ENCODE assay signal across 8 cellular contexts in the genomic region with DNA sequence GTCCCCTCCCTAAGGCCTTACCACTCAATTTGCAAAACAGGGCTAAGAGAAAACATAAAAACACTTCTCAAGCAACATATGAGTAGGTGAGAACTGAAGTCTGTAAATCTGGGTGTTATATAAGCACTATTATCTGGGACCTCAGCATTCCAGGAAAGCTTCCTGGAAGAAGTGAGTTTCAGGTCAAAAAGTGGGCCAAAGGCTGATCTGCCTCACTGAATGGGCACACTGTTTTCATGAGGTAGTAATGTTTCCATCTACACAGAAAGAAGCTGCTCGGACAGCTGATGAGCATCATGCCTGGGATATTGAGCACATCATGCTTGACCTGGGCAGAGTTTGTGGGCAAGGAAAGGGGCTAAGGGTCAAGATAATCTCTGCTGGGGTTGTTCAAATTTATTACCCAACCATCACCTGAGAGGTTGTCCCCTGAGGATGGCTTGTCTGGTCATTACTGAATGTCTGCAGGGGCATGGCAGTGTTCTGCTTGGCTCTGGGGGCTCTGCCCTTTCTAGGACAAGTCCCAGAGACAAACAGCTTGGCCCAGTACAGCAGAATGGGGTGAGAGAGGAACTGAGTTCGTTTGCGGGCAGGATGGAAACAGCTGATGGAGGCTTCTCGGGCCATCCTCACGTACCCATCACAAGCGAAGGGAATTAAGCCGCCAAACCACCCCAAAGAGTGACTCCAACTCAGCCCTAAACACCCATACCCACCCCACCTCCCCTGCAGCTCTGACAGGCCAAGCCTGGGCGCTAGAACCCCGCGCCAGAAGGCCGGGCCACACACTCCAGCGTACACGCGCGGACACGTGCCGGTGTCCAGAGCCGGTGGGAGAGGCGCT. TPM values are rescaled to one million over a fixed set of nuclear protein-coding genes. Genes with fewer than 3 reads are reported as not detected.
A peak's percentile ranks its signal among the peaks of the same experiment; 100 is the strongest.
DNase-seq lines count a peak whose midpoint lies in the region; ATAC-seq, FAIRE-seq and TF ChIP-seq lines count a peak whose summit lies in the region.

No MANE protein-coding gene starts in this region.

- BruUV-seq in mammary epithelial cell (replicated peaks; lab: Mats Ljungman, UMichigan): no TSS peak

- peaks cover 26% of the 10 kb centered on the region for H3K27me3 ChIP-seq in HUES6 (ENCODE audit: control insufficient read depth, insufficient read depth, low read length)
- H3K27me3 ChIP-seq in mammary epithelial cell (ENCODE audit: insufficient read depth, low read length): no peaks in the 10 kb centered on the region
- no peaks in the 10 kb centered on the region for H3K27me3 ChIP-seq in mucosa of rectum (ENCODE audit: control insufficient read depth in 2 of 2, insufficient read depth in 2 of 2, low read length in 2 of 2)

- peak overlapping the region; percentile 97 for H3K4me2 ChIP-seq in mammary epithelial cell (ENCODE audit: insufficient read depth, low read depth, low read length)

- intact Hi-C loops in mammary epithelial cell (cut with micrococcal nuclease): loop anchor here (2.0 to 5.0 kb wide), 2 partner anchors 32 to 218 kb away; no protein-coding TSS in a partner anchor

- peak overlapping the region; percentile 95 for H3K9ac ChIP-seq in HUES6 (ENCODE audit: low read length)
- H3K9ac ChIP-seq in mammary epithelial cell (ENCODE audit: insufficient read depth, low read length): no peak overlapping the region
- H3K9ac ChIP-seq in mucosa of rectum (ENCODE audit: low read depth in 1 of 2, low read length in 2 of 2): peak overlapping the region; percentile 49 to 95

- DNase-seq in GM12891 (ENCODE audit: insufficient read length, low spot score) (no peak), mammary epithelial cell (no peak), GM13976 (ENCODE audit: low spot score) (no peak), kidney glomerular epithelial cell (lab: John Stamatoyannopoulos, UW) (no peak), NCI-H146 (lab: John Stamatoyannopoulos, UW) (no peak)

- 90% methylated on average over 7 of the region's 19 CpGs for WGBS in mammary epithelial cell (ENCODE audit: low coverage, missing lambda C conversion rate)

- peak overlapping the region; percentile 91 for H2AFZ ChIP-seq in mammary epithelial cell (ENCODE audit: low read depth, low read length)

- TF ChIP-seq POLR2A in GM12891 (IDR thresholded peaks at IDR 0.05; ENCODE audit: low read depth, low read length): no peak

- peak; percentile 43 for FAIRE-seq in GM12891 (lab: Jason Lieb, UNC)

- no peaks in the 10 kb centered on the region for H4K20me1 ChIP-seq in mammary epithelial cell (ENCODE audit: insufficient read depth, low read length)

- in situ Hi-C loops in mammary epithelial cell (cut with MboI; ENCODE audit: low sequenced_read_pairs in 2 of 2) (loop anchor here in 1 of 2 donors (10.0 kb wide), 1 partner anchor 74 kb away; no protein-coding TSS in a partner anchor), GM13976 (cut with MboI; ENCODE audit: low sequenced_read_pairs, unreplicated experiment) (no loop called here)

- peak overlapping the region; percentile 6; the same call in 1 of the 2 replicates for H3K27ac ChIP-seq in HUES6 (ENCODE audit: low read depth, low read length)
- no peak overlapping the region for H3K27ac ChIP-seq in mammary epithelial cell (ENCODE audit: insufficient read depth, low read depth, low read length)
- peak overlapping the region; percentile 41 to 83 for H3K27ac ChIP-seq in mucosa of rectum (ENCODE audit: low read depth in 2 of 2, low read length in 2 of 2)

- CTCF ChIA-PET in mammary epithelial cell (lab: Charles Lee; ENCODE audit: low non-redundant PET): no interaction called here

- H3K4me1 ChIP-seq in HUES6 (ENCODE audit: control insufficient read depth, insufficient read depth, low read length): peaks cover 35% of the 10 kb centered on the region
- peaks cover 24% of the 10 kb centered on the region for H3K4me1 ChIP-seq in mammary epithelial cell (ENCODE audit: insufficient read depth, low read length)
- peaks cover 19 to 23% of the 10 kb centered on the region in 2 donors for H3K4me1 ChIP-seq in mucosa of rectum (ENCODE audit: control insufficient read depth in 2 of 2, insufficient read depth in 2 of 2, low read length in 2 of 2)

- dilution Hi-C loops in mammary epithelial cell (cut with HindIII; ENCODE audit: low sequenced_read_pairs): no loop called here

- no peaks in the 10 kb centered on the region for H3K36me3 ChIP-seq in HUES6 (ENCODE audit: control insufficient read depth, insufficient read depth, low read length)
- no peaks in the 10 kb centered on the region for H3K36me3 ChIP-seq in mammary epithelial cell (ENCODE audit: insufficient read depth, low read length)
- no peaks in the 10 kb centered on the region for H3K36me3 ChIP-seq in mucosa of rectum (ENCODE audit: control insufficient read depth in 2 of 2, insufficient read depth in 2 of 2, low read length in 2 of 2)

- H3K4me3 ChIP-seq in HUES6 (ENCODE audit: low read depth, low read length) (peak overlapping the region; percentile 84), mammary epithelial cell (replicated peaks in 1 of 3; ENCODE audit: insufficient read depth in 1 of 3, low read depth in 2 of 3, low read length in 3 of 3) (peak overlapping the region in 1 of 3 experiments; percentile 83), mucosa of rectum (ENCODE audit: low read length in 2 of 2) (peak overlapping the region; percentile 81 to 87)

- H3K9me3 ChIP-seq in HUES6 (ENCODE audit: control insufficient read depth, insufficient read depth, low read depth, low read length): no peaks in the 10 kb centered on the region
- no peaks in the 10 kb centered on the region for H3K9me3 ChIP-seq in mammary epithelial cell (replicated peaks; ENCODE audit: insufficient read depth, low read length)
- H3K9me3 ChIP-seq in mucosa of rectum (ENCODE audit: control insufficient read depth in 2 of 2, low read length in 2 of 2): no peaks in the 10 kb centered on the region

- peaks cover 38% of the 10 kb centered on the region for H3K79me2 ChIP-seq in mammary epithelial cell (ENCODE audit: insufficient read depth, low read length)

- TF ChIP-seq CTCF in mammary epithelial cell (conservative IDR thresholded peaks at IDR 0.05 in 1 of 2, IDR thresholded peaks at IDR 0.05 in 1 of 2; ENCODE audit: extremely low read depth in 1 of 2, insufficient read depth in 1 of 2, low read depth in 1 of 2, low read length in 2 of 2): no peak
- TF ChIP-seq CTCF in GM13976 (IDR thresholded peaks at IDR 0.05; ENCODE audit: borderline replicate concordance, control extremely low read depth, extremely low read depth, insufficient read depth, missing control alignments): no peak

- ATAC-seq in HG03469 (IDR thresholded peaks at IDR 0.05; ENCODE audit: unreplicated experiment): no peak

TF ChIP-seq in GM12891, 5 proteins besides CTCF, POLR2A, EP300 and RAD21:
- no peak for TF ChIP-seq POLR2AphosphoS5 (IDR thresholded peaks at IDR 0.05; ENCODE audit: low read depth, low read length)
- TF ChIP-seq SPI1 (IDR thresholded peaks at IDR 0.05; ENCODE audit: low read depth, low read length): 0 out of 2 replicates have a peak, but pooled peaks have one; percentile 37
TF ChIP-seq in GM12891: peak in this region for 1.

RNA-seq across cellular contexts. Expression of a gene that starts 1.2 kb away (rescaled TPM):
- polyA plus RNA-seq in GM12891 (2012; ENCODE audit: low read depth, missing spikeins): 0.65 TPM
- 10 to 100 TPM; 16.0 to 26.6 TPM for total RNA-seq in mammary epithelial cell
- 17.0 TPM for polyA plus RNA-seq in mammary epithelial cell
- 66.3 TPM for polyA minus RNA-seq in mammary epithelial cell
